Comparison of ENCODE assay signal across 8 cellular contexts in genomic region chr2:208072250-208072892, GRCh38. TPM values are rescaled to one million over a fixed set of nuclear protein-coding genes. Genes with fewer than 3 reads are reported as not detected.
DNase-seq lines count a peak whose midpoint lies in the region; ATAC-seq, FAIRE-seq and TF ChIP-seq lines count a peak whose summit lies in the region.

No MANE protein-coding gene starts in this region.

- H3K27ac Mint-ChIP-seq in endothelial cell (ENCODE audit: unreplicated experiment): no peak overlapping the region
- H3K27ac Mint-ChIP-seq in stimulated activated naive B cell treated with anti-CD40 and anti-IgM and Interleukin-4, amounts not matched to agents 10 μg/mL and 1 μg/mL and 100 μg/mL, for 72 hours: no peak overlapping the region

- peak; percentile 87 for TF ChIP-seq CTCF in endothelial cell (IDR thresholded peaks at IDR 0.05; ENCODE audit: unreplicated experiment)

- peaks cover 3% of the 10 kb centered on the region for H3K4me1 Mint-ChIP-seq in endothelial cell (ENCODE audit: unreplicated experiment)
- H3K4me1 Mint-ChIP-seq in stimulated activated naive B cell treated with anti-CD40 and anti-IgM and Interleukin-4, amounts not matched to agents 10 μg/mL and 1 μg/mL and 100 μg/mL, for 72 hours: no peaks in the 10 kb centered on the region

- H3K27me3 Mint-ChIP-seq in endothelial cell (ENCODE audit: unreplicated experiment): peaks cover 5% of the 10 kb centered on the region
- H3K27me3 Mint-ChIP-seq in stimulated activated naive B cell treated with anti-CD40 and anti-IgM and Interleukin-4, amounts not matched to agents 10 μg/mL and 1 μg/mL and 100 μg/mL, for 72 hours: peaks cover 9 to 19% of the 10 kb centered on the region in 2 donors

- peak; percentile 87 for FAIRE-seq in GM19239 (lab: Jason Lieb, UNC)

- DNase-seq in CD1c-positive myeloid dendritic cell (ENCODE audit: extremely low spot score) (peak; percentile 62), GM19239 (ENCODE audit: insufficient read length, low spot score) (peak; percentile 46), NCI-H82 (lab: John Stamatoyannopoulos, UW) (peak; percentile 87), endothelial cell (ENCODE audit: low spot score) (peak; percentile 80), myocyte (ENCODE audit: low read depth) (peak; percentile 70)
- peak; percentile 9 to 11 for DNase-seq in activated CD8-positive, alpha-beta memory T cell treated with anti-CD3 and anti-CD28 coated beads for 1 hour (ENCODE audit: extremely low read depth in 1 of 2, low read depth in 1 of 2)
- peak; percentile 39 for DNase-seq in stimulated activated naive B cell treated with anti-CD40 and anti-IgM and Interleukin-4, amounts not matched to agents 10 μg/mL and 1 μg/mL and 100 μg/mL, for 72 hours

- peak; percentile 74 for ATAC-seq in HG03439 (IDR thresholded peaks at IDR 0.05; ENCODE audit: unreplicated experiment)
- ATAC-seq in stimulated activated naive B cell treated with anti-CD40 and anti-IgM and Interleukin-4, amounts not matched to agents 10 μg/mL and 1 μg/mL and 100 μg/mL, for 72 hours (replicated peaks): peak; percentile 80 to 84

- no peaks in the 10 kb centered on the region for H3K36me3 Mint-ChIP-seq in endothelial cell (ENCODE audit: low read depth, unreplicated experiment)
- H3K36me3 Mint-ChIP-seq in stimulated activated naive B cell treated with anti-CD40 and anti-IgM and Interleukin-4, amounts not matched to agents 10 μg/mL and 1 μg/mL and 100 μg/mL, for 72 hours: no peaks in the 10 kb centered on the region

- no peaks in the 10 kb centered on the region for H3K9me3 Mint-ChIP-seq in endothelial cell (ENCODE audit: unreplicated experiment)
- H3K9me3 Mint-ChIP-seq in stimulated activated naive B cell treated with anti-CD40 and anti-IgM and Interleukin-4, amounts not matched to agents 10 μg/mL and 1 μg/mL and 100 μg/mL, for 72 hours: no peaks in the 10 kb centered on the region

- H3K4me3 Mint-ChIP-seq in endothelial cell (ENCODE audit: unreplicated experiment): no peak overlapping the region
- no peak overlapping the region for H3K4me3 Mint-ChIP-seq in stimulated activated naive B cell treated with anti-CD40 and anti-IgM and Interleukin-4, amounts not matched to agents 10 μg/mL and 1 μg/mL and 100 μg/mL, for 72 hours

RNA-seq across cellular contexts. Expression of gene PLEKHM3, which starts 47.0 kb away (rescaled TPM):
- total RNA-seq in endothelial cell (ENCODE audit: unreplicated experiment): 10.4 TPM
- total RNA-seq in myocyte: 6.7 and 8.5 TPM in 2 replicates
- 4.7 TPM for polyA plus RNA-seq in myocyte (2012)

RNA-seq across cellular contexts. Expression of gene CRYGD, which starts 52.0 kb away (rescaled TPM):
- not detected for total RNA-seq in endothelial cell (ENCODE audit: unreplicated experiment)
- not detected in 2 replicates for total RNA-seq in myocyte
- not detected for polyA plus RNA-seq in myocyte (2012)

RNA-seq across cellular contexts. Expression of gene CRYGC, which starts 57.3 kb away (rescaled TPM):
- total RNA-seq in endothelial cell (ENCODE audit: unreplicated experiment) (not detected), myocyte (not detected in 2 replicates)
- polyA plus RNA-seq in myocyte (2012): not detected

Comparison
In these comparisons a context has a peak if more than half of its experiments do, and no peak if none do; other contexts are left out.
1. Peak in every context shown above with its lines: DNase-seq and ATAC-seq.
2. DNase-seq: peak in every context shown above with its lines; median percentile 87 in NCI-H82; 80 in endothelial cell; 70 in myocyte; 62 in CD1c-positive myeloid dendritic cell; 46 in GM19239; 39 in stimulated activated naive B cell treated with anti-CD40 and anti-IgM and Interleukin-4, amounts not matched to agents 10 μg/mL and 1 μg/mL and 100 μg/mL, for 72 hours; 10 in activated CD8-positive, alpha-beta memory T cell treated with anti-CD3 and anti-CD28 coated beads for 1 hour.